Comparison of ENCODE assay signal across 19 cellular contexts in genomic region chr5:91159647-91160046, GRCh38.
"Had no signal": no experiment of that assay in that cellular context is flagged by ENCODE, and none has a peak within 500 bp of the region (broad histone marks: within the 10 kb centered on the region; RNA-seq: fewer than 3 reads in every experiment).

No MANE protein-coding gene starts in this region.

- DNase-seq: Karpas-422, KG1, MG63, NCI-H1092 treated with DMSO at 0.1 percent for 48 hours, NCI-H1436, NCI-H187, NCI-H2029, NCI-H2081 treated with DMSO at 0.1 percent for 48 hours, NCI-H2171, NCI-H226, NCI-H446, NCI-H510A, NCI-H524 treated with DMSO at 0.1 percent for 48 hours, NCI-H69, NCI-H774, SHP77, SK-N-SH, SW 1271 had no signal

- H3K9me2 ChIP-seq: SK-N-SH had no signal

- H3K27ac ChIP-seq: RWPE1 had no signal

- H3K36me3 ChIP-seq: MG63 had no signal

- H3K4me3 ChIP-seq: MG63 had no signal

- H3K4me2 ChIP-seq: SK-N-SH had no signal

- H3K27me3 ChIP-seq: MG63 had no signal
